1 cellular context compared by ENCODE assay signal in the genomic region with DNA sequence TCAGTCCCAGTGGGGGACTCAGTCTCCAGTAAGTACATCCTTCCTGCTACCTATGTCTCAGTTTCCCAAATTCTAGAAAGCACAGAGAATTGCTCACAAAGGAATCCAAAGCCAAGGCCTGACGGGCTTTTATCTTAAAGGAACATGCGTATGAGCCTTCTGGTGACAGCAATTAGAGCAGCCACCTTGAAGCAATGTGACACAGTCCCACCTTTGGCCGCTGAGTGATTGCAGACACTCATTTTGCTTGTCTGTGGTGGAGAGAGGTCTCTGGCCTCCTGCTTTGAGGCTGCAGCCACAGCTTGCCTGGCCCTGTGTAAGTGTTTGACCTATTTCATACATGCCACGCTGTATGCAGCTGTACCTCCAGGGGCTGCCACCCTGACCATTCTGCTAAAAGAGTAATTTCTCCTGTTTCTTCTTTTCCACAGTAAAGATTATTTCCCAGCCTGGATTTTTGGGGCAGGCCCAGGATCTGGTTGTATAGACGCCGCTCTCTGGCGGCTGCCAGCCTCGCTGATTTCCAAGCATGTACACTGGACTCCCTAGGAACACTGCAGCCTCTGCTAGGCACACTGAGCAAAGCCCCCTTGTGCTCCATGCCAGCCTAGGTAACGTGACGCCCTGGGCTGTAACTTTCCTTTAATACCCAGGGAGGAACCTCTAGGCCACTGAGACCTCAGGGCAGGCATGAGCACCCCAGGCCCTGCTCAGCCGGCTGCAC.
TF ChIP-seq lines count a peak whose summit lies in the region.

No MANE protein-coding gene starts in this region.

TF ChIP-seq in IMR-90, 13 proteins besides CTCF, POLR2A, EP300 and RAD21:
- no peak for TF ChIP-seq CHD1 (IDR thresholded peaks at IDR 0.05; ENCODE audit: low read depth, low read length)
- no peak for TF ChIP-seq MAZ (IDR thresholded peaks at IDR 0.05; ENCODE audit: borderline replicate concordance, low read depth, low read length)
- TF ChIP-seq, protein P1, sequence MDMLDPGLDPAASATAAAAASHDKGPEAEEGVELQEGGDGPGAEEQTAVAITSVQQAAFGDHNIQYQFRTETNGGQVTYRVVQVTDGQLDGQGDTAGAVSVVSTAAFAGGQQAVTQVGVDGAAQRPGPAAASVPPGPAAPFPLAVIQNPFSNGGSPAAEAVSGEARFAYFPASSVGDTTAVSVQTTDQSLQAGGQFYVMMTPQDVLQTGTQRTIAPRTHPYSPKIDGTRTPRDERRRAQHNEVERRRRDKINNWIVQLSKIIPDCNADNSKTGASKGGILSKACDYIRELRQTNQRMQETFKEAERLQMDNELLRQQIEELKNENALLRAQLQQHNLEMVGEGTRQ (IDR thresholded peaks at IDR 0.05; ENCODE audit: low read depth, low read length) = no peak
- no peak for TF ChIP-seq NFE2L2 (IDR thresholded peaks at IDR 0.05; ENCODE audit: low read depth, low read length)
- TF ChIP-seq FOS (IDR thresholded peaks at IDR 0.05; ENCODE audit: low read depth, low read length) = no peak
- no peak for TF ChIP-seq SMC3 (IDR thresholded peaks at IDR 0.05; ENCODE audit: low read depth, low read length)
- TF ChIP-seq BHLHE40 (IDR thresholded peaks at IDR 0.05; ENCODE audit: low read depth, low read length) = no peak
- TF ChIP-seq, protein P2, sequence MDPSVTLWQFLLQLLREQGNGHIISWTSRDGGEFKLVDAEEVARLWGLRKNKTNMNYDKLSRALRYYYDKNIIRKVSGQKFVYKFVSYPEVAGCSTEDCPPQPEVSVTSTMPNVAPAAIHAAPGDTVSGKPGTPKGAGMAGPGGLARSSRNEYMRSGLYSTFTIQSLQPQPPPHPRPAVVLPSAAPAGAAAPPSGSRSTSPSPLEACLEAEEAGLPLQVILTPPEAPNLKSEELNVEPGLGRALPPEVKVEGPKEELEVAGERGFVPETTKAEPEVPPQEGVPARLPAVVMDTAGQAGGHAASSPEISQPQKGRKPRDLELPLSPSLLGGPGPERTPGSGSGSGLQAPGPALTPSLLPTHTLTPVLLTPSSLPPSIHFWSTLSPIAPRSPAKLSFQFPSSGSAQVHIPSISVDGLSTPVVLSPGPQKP (IDR thresholded peaks at IDR 0.05; ENCODE audit: borderline replicate concordance, low read depth, low read length) = no peak
- TF ChIP-seq RFX5 (IDR thresholded peaks at IDR 0.05; ENCODE audit: low read depth, low read length) = no peak
- TF ChIP-seq CEBPB (IDR thresholded peaks at IDR 0.05; ENCODE audit: low read depth, low read length) = no peak
- TF ChIP-seq RCOR1 (IDR thresholded peaks at IDR 0.05; ENCODE audit: insufficient replicate concordance, low read length) = no peak
- TF ChIP-seq MAFK (IDR thresholded peaks at IDR 0.05; ENCODE audit: low read depth, low read length) = no peak
- no peak for TF ChIP-seq MXI1 (IDR thresholded peaks at IDR 0.05; ENCODE audit: borderline replicate concordance, low read depth, low read length)
